ENCODE assay signal across 19 cellular contexts in genomic region chr6:159461998-159462397, GRCh38.
DNase-seq lines count a peak whose midpoint lies in the region; ATAC-seq and TF ChIP-seq lines count a peak whose summit lies in the region.
"Had no signal": no experiment of that assay in that cellular context is flagged by ENCODE, and none has a peak within 500 bp of the region (broad histone marks: within the 10 kb centered on the region; RNA-seq: fewer than 3 reads in every experiment).

No MANE protein-coding gene starts in this region.

- intact Hi-C loops in CD4-positive, alpha-beta T cell (cut with DNase I, micrococcal nuclease): no loop called here
- intact Hi-C loops in Right ventricle myocardium inferior (cut with DNase I): no loop called here

- no peak overlapping the region for H3K4me3 Mint-ChIP-seq in CD4-positive, alpha-beta T cell
- H3K4me3 Mint-ChIP-seq: activated naive CD8-positive, alpha-beta T cell treated with anti-CD3 and anti-CD28 coated beads for 36 hours; CD8-positive, alpha-beta T cell; neural crest cell had no signal

- H3K9me3 ChIP-seq in CD4-positive, alpha-beta T cell (ENCODE audit: control insufficient read depth, low read length): no peaks in the 10 kb centered on the region

- H3K9me3 Mint-ChIP-seq in CD4-positive, alpha-beta T cell: no peaks in the 10 kb centered on the region
- H3K9me3 Mint-ChIP-seq: activated naive CD8-positive, alpha-beta T cell treated with anti-CD3 and anti-CD28 coated beads for 36 hours; CD8-positive, alpha-beta T cell; neural crest cell had no signal

- peaks cover 20% of the 10 kb centered on the region for H3K27me3 Mint-ChIP-seq in CD4-positive, alpha-beta T cell

- H3K27me3 ChIP-seq in CD4-positive, alpha-beta T cell (ENCODE audit: control insufficient read depth, insufficient read depth, low read length): no peaks in the 10 kb centered on the region
- H3K27me3 ChIP-seq: hepatocyte had no signal

- no peak for TF ChIP-seq CTCF in GM10266 (IDR thresholded peaks at IDR 0.05; ENCODE audit: control insufficient read depth, insufficient read depth, low read depth, missing control alignments)
- TF ChIP-seq CTCF in CD4-positive, alpha-beta T cell (IDR thresholded peaks at IDR 0.05): no peak

- no peak overlapping the region for H3K27ac Mint-ChIP-seq in CD4-positive, alpha-beta T cell
- H3K27ac Mint-ChIP-seq: activated naive CD8-positive, alpha-beta T cell treated with anti-CD3 and anti-CD28 coated beads for 36 hours; CD8-positive, alpha-beta T cell; IgD-negative memory B cell had no signal

- H3K36me3 Mint-ChIP-seq in CD4-positive, alpha-beta T cell (ENCODE audit: low read depth): no peaks in the 10 kb centered on the region
- H3K36me3 Mint-ChIP-seq: activated naive CD8-positive, alpha-beta T cell treated with anti-CD3 and anti-CD28 coated beads for 36 hours; CD8-positive, alpha-beta T cell had no signal

- H3K27ac ChIP-seq in CD4-positive, alpha-beta T cell (ENCODE audit: low read depth, low read length): no peak overlapping the region
- H3K27ac ChIP-seq: hepatocyte had no signal

- POLR2A ChIA-PET in CD4-positive, alpha-beta T cell (lab: Charles Lee): no interaction called here

- CTCF ChIA-PET in CD4-positive, alpha-beta T cell (lab: Charles Lee): no interaction called here

- ATAC-seq in GM18909 (IDR thresholded peaks at IDR 0.05; ENCODE audit: poor library complexity, unreplicated experiment) (peak; percentile 67), HG02623 (IDR thresholded peaks at IDR 0.05; ENCODE audit: unreplicated experiment) (peak; percentile 82), HG03565 (IDR thresholded peaks at IDR 0.05; ENCODE audit: unreplicated experiment) (peak; percentile 93), Right ventricle myocardium inferior (no peak)
- no peak for ATAC-seq in CD4-positive, alpha-beta T cell (ENCODE audit: poor library complexity)
- ATAC-seq: CD8-positive, alpha-beta T cell; HCT116; stimulated activated naive CD8-positive, alpha-beta T cell treated with anti-CD3 and anti-CD28 coated beads, Interleukin-15, Interleukin-2, amounts not matched to agents 100 U/mL and 50 U/mL, for 24 hours had no signal

- peaks cover 2% of the 10 kb centered on the region for H3K4me1 Mint-ChIP-seq in CD4-positive, alpha-beta T cell (ENCODE audit: low read depth)
- H3K4me1 Mint-ChIP-seq: neural crest cell had no signal

- peak; percentile 42 for DNase-seq in GM10266 (ENCODE audit: extremely low spot score)
- DNase-seq in anterior cingulate cortex (lab: John Stamatoyannopoulos, UW): no peak
- no peak for DNase-seq in CD4-positive, alpha-beta T cell
- DNase-seq in Right ventricle myocardium inferior (ENCODE audit: missing footprints): no peak
- DNase-seq in NCI-H526 (lab: John Stamatoyannopoulos, UW): no peak
- DNase-seq: activated naive CD8-positive, alpha-beta T cell treated with anti-CD3 and anti-CD28 coated beads for 36 hours; activated T-cell treated with anti-CD3 and anti-CD28 coated beads, Interleukin-2, amount 50 U/mL, for 1 hour; CD8-positive, alpha-beta T cell; effector CD8-positive, alpha-beta T cell; kidney glomerular epithelial cell; NCI-H1092; stimulated activated naive CD8-positive, alpha-beta T cell treated with anti-CD3 and anti-CD28 coated beads, Interleukin-15, Interleukin-2, amounts not matched to agents 100 U/mL and 50 U/mL, for 24 hours had no signal

Comparison
In these comparisons a context has a peak if more than half of its experiments do, and no peak if none do; other contexts are left out.
1. ATAC-seq: peak in GM18909 (single experiment), HG02623 (single experiment) and HG03565 (single experiment); none in CD4-positive, alpha-beta T cell (single experiment) and Right ventricle myocardium inferior (single experiment).